In the genomic region with DNA sequence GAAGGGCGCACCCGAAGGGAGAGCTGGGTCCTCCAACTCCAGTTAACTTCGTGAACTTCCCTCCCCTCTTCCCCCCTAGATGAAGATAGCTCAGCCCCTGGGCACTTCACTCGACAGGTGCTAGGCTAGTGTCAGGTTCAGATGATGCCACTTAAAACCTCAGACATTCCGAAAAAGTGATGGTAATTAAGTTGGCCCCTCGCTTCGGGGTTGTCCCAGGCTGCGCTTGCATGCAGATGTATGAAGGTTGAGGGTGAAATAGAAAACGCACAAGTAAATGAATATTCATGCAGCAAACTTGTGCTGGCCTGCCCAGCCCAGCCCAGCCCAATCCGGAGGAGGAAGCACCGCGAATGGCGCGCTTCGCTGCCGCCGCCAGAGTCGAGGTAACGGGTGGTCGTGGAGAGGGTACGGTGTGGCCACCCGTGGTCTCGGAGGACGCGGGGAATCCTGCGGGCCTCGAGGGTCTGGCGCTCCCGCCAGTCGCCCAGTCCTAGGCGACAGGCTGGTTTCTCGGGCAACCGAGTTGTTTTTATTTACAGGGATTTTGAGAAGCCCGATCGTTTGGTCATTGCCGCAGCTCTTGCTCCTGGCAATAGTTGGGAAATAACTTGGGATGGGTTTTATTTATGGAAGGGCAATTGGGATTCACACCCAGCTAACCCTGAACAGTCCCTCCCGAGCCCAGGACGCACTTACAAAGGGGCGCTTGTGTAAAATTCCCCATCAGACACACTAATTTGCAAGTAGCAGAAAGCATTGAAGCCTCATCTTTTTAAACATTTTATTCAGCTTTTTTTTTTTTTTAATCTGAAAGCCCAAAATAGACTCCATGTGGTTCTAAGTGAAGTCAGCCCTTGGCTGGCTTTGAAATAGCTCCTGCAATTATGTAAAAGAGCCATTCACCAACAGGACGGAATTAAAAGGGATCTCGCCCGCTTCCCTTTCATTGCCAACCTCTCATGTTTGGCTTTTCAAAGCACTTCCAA, we compare ENCODE assay signal across 12 cellular contexts. TPM values are rescaled to one million over a fixed set of nuclear protein-coding genes. Genes with fewer than 3 reads are reported as not detected.
DNase-seq lines count a peak whose midpoint lies in the region; ATAC-seq and TF ChIP-seq lines count a peak whose summit lies in the region.
"Had no signal": no experiment of that assay in that cellular context is flagged by ENCODE, and none has a peak within 500 bp of the region (broad histone marks: within the 10 kb centered on the region; RNA-seq: fewer than 3 reads in every experiment).

No MANE protein-coding gene starts in this region.

- H2AFZ ChIP-seq in neural cell (ENCODE audit: low read depth, low read length) = no peak overlapping the region

- H3K9ac ChIP-seq in endodermal cell (ENCODE audit: extremely low read depth, low read length, poor library complexity, severe bottlenecking) (no peak overlapping the region), neural cell (ENCODE audit: low read length) (no peak overlapping the region)

- H3K4me1 ChIP-seq in endodermal cell (ENCODE audit: control insufficient read depth, insufficient read depth, low read length) (peaks cover 12% of the 10 kb centered on the region), psoas muscle (peaks cover 11% of the 10 kb centered on the region), testis (peaks cover 4% of the 10 kb centered on the region)

- no peak for ATAC-seq in psoas muscle
- ATAC-seq: right lobe of liver had no signal

- H4K20me1 ChIP-seq in neural cell (ENCODE audit: insufficient read depth) = no peaks in the 10 kb centered on the region

- 2 to 5% methylated on average over 26 to 42 of the region's 42 CpGs for WGBS in endodermal cell (ENCODE audit: insufficient coverage in 1 of 2, insufficient read length in 1 of 2), 2 experiments
- 5 to 10% (median 8%) methylated on average over 42 of the region's 42 CpGs for WGBS in psoas muscle, 3 donors
- 8 to 9% methylated on average over 39 to 42 of the region's 42 CpGs for WGBS in testis, 2 donors

- no peaks in the 10 kb centered on the region for H3K79me2 ChIP-seq in neural cell (replicated peaks; ENCODE audit: insufficient read depth, low read length)

- H3K4me3 Mint-ChIP-seq in endodermal cell = no peak overlapping the region

- peaks cover 5% of the 10 kb centered on the region for H3F3A ChIP-seq in neural cell (ENCODE audit: insufficient read depth, low read length, poor library complexity, severe bottlenecking)

- H3K36me3 Mint-ChIP-seq in endodermal cell (ENCODE audit: low read depth) = no peaks in the 10 kb centered on the region

- H3K27me3 Mint-ChIP-seq in endodermal cell (ENCODE audit: insufficient read depth) = peaks cover 91% of the 10 kb centered on the region

- H3K4me1 Mint-ChIP-seq in endodermal cell = peaks cover 29% of the 10 kb centered on the region

- H3K27ac ChIP-seq in endodermal cell (ENCODE audit: low read depth, low read length) (peak overlapping the region; percentile 80), neural cell (ENCODE audit: low read length) (no peak overlapping the region), psoas muscle (no peak overlapping the region), testis (no peak overlapping the region)
- H3K27ac ChIP-seq: right lobe of liver, VCaP had no signal

- DNase-seq in EH (ENCODE audit: low read depth) (peak; percentile 46), MG63 (no peak), endodermal cell (peak; percentile 72), psoas muscle (no peak), NCI-H146 (lab: John Stamatoyannopoulos, UW) (no peak), testis (no peak)
- DNase-seq in central memory CD4-positive, alpha-beta T cell = no peak
- DNase-seq: RPMI8226 had no signal

- TF ChIP-seq CTCF in endodermal cell (conservative IDR thresholded peaks at IDR 0.05) = no peak
- no peak for TF ChIP-seq CTCF in neural cell (IDR thresholded peaks at IDR 0.05; ENCODE audit: poor library complexity, severe bottlenecking)
- no peak for TF ChIP-seq CTCF in psoas muscle (IDR thresholded peaks at IDR 0.05)
- TF ChIP-seq CTCF in testis (IDR thresholded peaks at IDR 0.05) = no peak

- H3K9me3 ChIP-seq in MG63 = no peaks in the 10 kb centered on the region
- no peaks in the 10 kb centered on the region for H3K9me3 ChIP-seq in endodermal cell (ENCODE audit: control insufficient read depth, low read length)
- H3K9me3 ChIP-seq in neural cell (ENCODE audit: low read length) = no peaks in the 10 kb centered on the region
- H3K9me3 ChIP-seq in psoas muscle = no peaks in the 10 kb centered on the region
- no peaks in the 10 kb centered on the region for H3K9me3 ChIP-seq in testis
- H3K9me3 ChIP-seq: right lobe of liver had no signal

- no peaks in the 10 kb centered on the region for H3K9me2 ChIP-seq in neural cell (ENCODE audit: insufficient read depth, low read length)

- H3K9me3 Mint-ChIP-seq in endodermal cell = no peaks in the 10 kb centered on the region

- H3K4me2 ChIP-seq in neural cell (ENCODE audit: low read length) = no peak overlapping the region

- H3K36me3 ChIP-seq in MG63 (no peaks in the 10 kb centered on the region), endodermal cell (ENCODE audit: control insufficient read depth, insufficient read depth, low read length) (no peaks in the 10 kb centered on the region), neural cell (ENCODE audit: insufficient read depth, low read length) (no peaks in the 10 kb centered on the region), psoas muscle (ENCODE audit: insufficient read depth in 1 of 2, low read depth in 1 of 2) (no peaks in the 10 kb centered on the region), testis (ENCODE audit: low read depth, missing control alignments) (no peaks in the 10 kb centered on the region)
- H3K36me3 ChIP-seq: right lobe of liver had no signal

- H3K27me3 ChIP-seq in MG63 (peaks cover 52% of the 10 kb centered on the region), endodermal cell (ENCODE audit: control insufficient read depth, insufficient read depth, low read length, poor library complexity, severe bottlenecking) (peaks cover 100% of the 10 kb centered on the region), neural cell (ENCODE audit: insufficient read depth, low read depth, low read length) (peaks cover 100% of the 10 kb centered on the region), psoas muscle (ENCODE audit: insufficient read depth in 3 of 3, low read length in 2 of 3) (peaks cover 3 to 97% (median 48%) of the 10 kb centered on the region in 3 donors), testis (no peaks in the 10 kb centered on the region)

- intact Hi-C loops in psoas muscle (cut with DNase I) (loop anchor here in 1 of 2 donors (10.0 kb wide), 1 partner anchor 133 kb away; no protein-coding TSS in a partner anchor), testis (cut with DNase I; ENCODE audit: low total_unique reads) (no loop called here)

- TF ChIP-seq POLR2A in testis (IDR thresholded peaks at IDR 0.05) = no peak

- TF ChIP-seq EP300 in neural cell (conservative IDR thresholded peaks at IDR 0.05; ENCODE audit: poor library complexity, severe bottlenecking) = no peak

- 0 out of 2 replicates have a peak overlapping the region, but pooled peaks have one; percentile 18 for H3K4me3 ChIP-seq in MG63
- H3K4me3 ChIP-seq in endodermal cell (ENCODE audit: low read length) = no peak overlapping the region
- H3K4me3 ChIP-seq in neural cell (ENCODE audit: low read length) = no peak overlapping the region
- H3K4me3 ChIP-seq in psoas muscle = no peak overlapping the region
- no peak overlapping the region for H3K4me3 ChIP-seq in testis
- H3K4me3 ChIP-seq: right lobe of liver had no signal

- H3K27ac Mint-ChIP-seq in endodermal cell = no peak overlapping the region
- H3K27ac Mint-ChIP-seq: CD14-positive monocyte had no signal

- no peak for TF ChIP-seq RAD21 in neural cell (conservative IDR thresholded peaks at IDR 0.05)

TF ChIP-seq in neural cell, 6 proteins besides CTCF, POLR2A, EP300 and RAD21:
- TF ChIP-seq EZH2 (IDR thresholded peaks at IDR 0.05; ENCODE audit: borderline replicate concordance, insufficient read depth, low read length, poor library complexity, severe bottlenecking) = peak; percentile 40
- TF ChIP-seq, protein P1, sequence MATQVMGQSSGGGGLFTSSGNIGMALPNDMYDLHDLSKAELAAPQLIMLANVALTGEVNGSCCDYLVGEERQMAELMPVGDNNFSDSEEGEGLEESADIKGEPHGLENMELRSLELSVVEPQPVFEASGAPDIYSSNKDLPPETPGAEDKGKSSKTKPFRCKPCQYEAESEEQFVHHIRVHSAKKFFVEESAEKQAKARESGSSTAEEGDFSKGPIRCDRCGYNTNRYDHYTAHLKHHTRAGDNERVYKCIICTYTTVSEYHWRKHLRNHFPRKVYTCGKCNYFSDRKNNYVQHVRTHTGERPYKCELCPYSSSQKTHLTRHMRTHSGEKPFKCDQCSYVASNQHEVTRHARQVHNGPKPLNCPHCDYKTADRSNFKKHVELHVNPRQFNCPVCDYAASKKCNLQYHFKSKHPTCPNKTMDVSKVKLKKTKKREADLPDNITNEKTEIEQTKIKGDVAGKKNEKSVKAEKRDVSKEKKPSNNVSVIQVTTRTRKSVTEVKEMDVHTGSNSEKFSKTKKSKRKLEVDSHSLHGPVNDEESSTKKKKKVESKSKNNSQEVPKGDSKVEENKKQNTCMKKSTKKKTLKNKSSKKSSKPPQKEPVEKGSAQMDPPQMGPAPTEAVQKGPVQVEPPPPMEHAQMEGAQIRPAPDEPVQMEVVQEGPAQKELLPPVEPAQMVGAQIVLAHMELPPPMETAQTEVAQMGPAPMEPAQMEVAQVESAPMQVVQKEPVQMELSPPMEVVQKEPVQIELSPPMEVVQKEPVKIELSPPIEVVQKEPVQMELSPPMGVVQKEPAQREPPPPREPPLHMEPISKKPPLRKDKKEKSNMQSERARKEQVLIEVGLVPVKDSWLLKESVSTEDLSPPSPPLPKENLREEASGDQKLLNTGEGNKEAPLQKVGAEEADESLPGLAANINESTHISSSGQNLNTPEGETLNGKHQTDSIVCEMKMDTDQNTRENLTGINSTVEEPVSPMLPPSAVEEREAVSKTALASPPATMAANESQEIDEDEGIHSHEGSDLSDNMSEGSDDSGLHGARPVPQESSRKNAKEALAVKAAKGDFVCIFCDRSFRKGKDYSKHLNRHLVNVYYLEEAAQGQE (IDR thresholded peaks at IDR 0.05; ENCODE audit: borderline replicate concordance) = no peak
- no peak for TF ChIP-seq MXI1 (conservative IDR thresholded peaks at IDR 0.05; ENCODE audit: poor library complexity, severe bottlenecking)
- no peak for TF ChIP-seq POLR2AphosphoS5 (IDR thresholded peaks at IDR 0.05)
- TF ChIP-seq SMC3 (conservative IDR thresholded peaks at IDR 0.05; ENCODE audit: poor library complexity) = no peak
- no peak for TF ChIP-seq TAF1 (IDR thresholded peaks at IDR 0.05; ENCODE audit: low read depth)

RNA-seq across cellular contexts. Expression of gene GBX2, which starts 3.3 kb away (rescaled TPM):
- 0.94 TPM in 1 of 2 replicates, not detected in the other for total RNA-seq in MG63 (2014; rRNA removed; shearing (Covaris generic); ENCODE audit: low replicate concordance)
- total RNA-seq in endodermal cell = under 1 TPM in 1 of 2 donors, not detected in 1; 0.20 TPM
- polyA plus RNA-seq in endodermal cell (2013, experiment 1 of 2) = 26.5 TPM
- polyA plus RNA-seq in endodermal cell (2013, experiment 2 of 2) = 24.3 TPM
- 0.92 and 1.2 TPM in 2 replicates for polyA plus RNA-seq in neural cell
- 1.0 and 1.7 TPM in 2 replicates for polyA minus RNA-seq in neural cell
- not detected for total RNA-seq in psoas muscle
- polyA plus RNA-seq in psoas muscle = not detected
- under 1 TPM; 0.47 to 0.56 TPM for total RNA-seq in testis
- 0.90 TPM for polyA plus RNA-seq in testis (ENCODE audit: insufficient read depth, low read depth, low replicate concordance)
- total RNA-seq: right lobe of liver had no signal
- polyA plus RNA-seq: CD14-positive monocyte had no signal

Comparison
In these comparisons a context has a peak if more than half of its experiments do, and no peak if none do; other contexts are left out.
1. DNase-seq: peak in EH (single experiment) and endodermal cell (single experiment); none in MG63 (single experiment), psoas muscle (0 of 2), NCI-H146 (single experiment), central memory CD4-positive, alpha-beta T cell (single experiment) and testis (single experiment).